In genomic region chr6:114216789-114217467, GRCh38 we compare ENCODE assay signal across 22 cellular contexts.
DNase-seq lines count a peak whose midpoint lies in the region; TF ChIP-seq lines count a peak whose summit lies in the region.
"Had no signal": no experiment of that assay in that cellular context is flagged by ENCODE, and none has a peak within 500 bp of the region (broad histone marks: within the 10 kb centered on the region; RNA-seq: fewer than 3 reads in every experiment).

No MANE protein-coding gene starts in this region.

- TF ChIP-seq POLR2A in sigmoid colon (IDR thresholded peaks at IDR 0.05), result no peak

- TF ChIP-seq EP300 in sigmoid colon (IDR thresholded peaks at IDR 0.05), result no peak

- H3K27ac ChIP-seq in osteoblast (ENCODE audit: low read depth, low read length), result no peak overlapping the region
- H3K27ac ChIP-seq in sigmoid colon, result no peak overlapping the region
- H3K27ac ChIP-seq: A549, GM23248 had no signal

- intact Hi-C loops in sigmoid colon (cut with DNase I), result no loop called here

- peak; percentile 11 for DNase-seq in Ammon's horn (ENCODE audit: low spot score)
- DNase-seq in NCI-H1694 treated with DMSO at 0.1 percent for 48 hours (lab: John Stamatoyannopoulos, UW), result peak; percentile 19
- DNase-seq in SW480 (ENCODE audit: low spot score), result peak; percentile 12
- DNase-seq in osteoblast (ENCODE audit: insufficient read length, low spot score, missing footprints), result peak; percentile 32
- DNase-seq in midbrain (lab: John Stamatoyannopoulos, UW), result no peak
- no peak for DNase-seq in sigmoid colon
- no peak for DNase-seq in NCI-H146 (lab: John Stamatoyannopoulos, UW)
- no peak for DNase-seq in foreskin fibroblast
- DNase-seq: AML-193; CD4-positive, CD25-positive, alpha-beta regulatory T cell; DND-41; GDM1; GM23248; HFFc6; KBM-7; NCI-H1092 treated with DMSO at 0.1 percent for 48 hours; NCI-H2029; NCI-H2227 treated with DMSO at 0.1 percent for 48 hours; NCI-H774; SIG-M5; SW 1271 had no signal

- H3K79me2 ChIP-seq in osteoblast (ENCODE audit: insufficient read depth, low read length), result no peaks in the 10 kb centered on the region

- no peak overlapping the region for H3K4me3 ChIP-seq in osteoblast (ENCODE audit: insufficient read depth, low read length)
- no peak overlapping the region for H3K4me3 ChIP-seq in sigmoid colon
- no peak overlapping the region for H3K4me3 ChIP-seq in foreskin fibroblast (ENCODE audit: low read depth in 1 of 2, low read length in 2 of 2)
- H3K4me3 ChIP-seq: A549, GM23248 had no signal

- H3K4me1 ChIP-seq in osteoblast (ENCODE audit: insufficient read depth, low read length) (no peaks in the 10 kb centered on the region), sigmoid colon (no peaks in the 10 kb centered on the region)
- H3K4me1 ChIP-seq: A549 had no signal

- no peaks in the 10 kb centered on the region for H3K27me3 ChIP-seq in osteoblast (ENCODE audit: insufficient read depth, low read length)
- no peaks in the 10 kb centered on the region for H3K27me3 ChIP-seq in sigmoid colon

- no peak overlapping the region for H2AFZ ChIP-seq in osteoblast (ENCODE audit: low read length)
- H2AFZ ChIP-seq: GM23248 had no signal

- no peaks in the 10 kb centered on the region for H3K9me3 ChIP-seq in osteoblast (ENCODE audit: low read depth, low read length)
- no peaks in the 10 kb centered on the region for H3K9me3 ChIP-seq in sigmoid colon
- H3K9me3 ChIP-seq: A549 had no signal

- H3K36me3 ChIP-seq in osteoblast (ENCODE audit: insufficient read depth, low read length) (no peaks in the 10 kb centered on the region), sigmoid colon (no peaks in the 10 kb centered on the region)

- H3K4me2 ChIP-seq in osteoblast (ENCODE audit: insufficient read depth, low read length), result no peak overlapping the region
- H3K4me2 ChIP-seq: A549 had no signal

- TF ChIP-seq CTCF in osteoblast (IDR thresholded peaks at IDR 0.05; ENCODE audit: extremely low read depth, low read depth, low read length) (no peak), sigmoid colon (IDR thresholded peaks at IDR 0.05) (no peak), foreskin fibroblast (IDR thresholded peaks at IDR 0.05; ENCODE audit: low read depth, low read length) (no peak)

- 70 to 81% methylated on average over 3 of the region's 3 CpGs for WGBS in sigmoid colon, 2 donors

- H4K20me1 ChIP-seq in osteoblast (ENCODE audit: insufficient read depth, low read length), result no peaks in the 10 kb centered on the region

Comparison
In these comparisons a context has a peak if more than half of its experiments do, and no peak if none do; other contexts are left out.
1. DNase-seq: peak in Ammon's horn (single experiment), NCI-H1694 treated with DMSO at 0.1 percent for 48 hours (single experiment), SW480 (single experiment) and osteoblast (single experiment); none in midbrain (single experiment), sigmoid colon (single experiment), NCI-H146 (single experiment) and foreskin fibroblast (0 of 2).